8 cellular contexts compared by ENCODE assay signal in genomic region chr20:11891081-11891826, GRCh38. TPM values are rescaled to one million over a fixed set of nuclear protein-coding genes. Genes with fewer than 3 reads are reported as not detected.
DNase-seq lines count a peak whose midpoint lies in the region; ATAC-seq and TF ChIP-seq lines count a peak whose summit lies in the region.

No MANE protein-coding gene starts in this region.

- H3K4me1 ChIP-seq in liver (ENCODE audit: control insufficient read depth in 4 of 4, insufficient read depth in 4 of 4, low read length in 3 of 4) = peaks cover 0 to 18% (median 11%) of the 10 kb centered on the region in 4 donors

- ATAC-seq in GM19324 (IDR thresholded peaks at IDR 0.05; ENCODE audit: low FRiP score, unreplicated experiment) = peak; percentile 37
- ATAC-seq in stimulated activated naive B cell treated with anti-CD40 and anti-IgM and Interleukin-4, amounts not matched to agents 10 μg/mL and 1 μg/mL and 100 μg/mL, for 72 hours (replicated peaks) = peak; percentile 49 to 52
- ATAC-seq in GM21515 (IDR thresholded peaks at IDR 0.05; ENCODE audit: unreplicated experiment) = no peak

- peak overlapping the region; percentile 80 for H3K4me3 Mint-ChIP-seq in dendritic cell treated with granulocyte-macrophage colony-stimulating factor and Interleukin-4, amounts not matched to agents 40 ng/mL and 50 ng/mL, for 4 days
- H3K4me3 Mint-ChIP-seq in stimulated activated naive B cell treated with anti-CD40 and anti-IgM and Interleukin-4, amounts not matched to agents 10 μg/mL and 1 μg/mL and 100 μg/mL, for 72 hours = peak overlapping the region; percentile 81 to 82

- peak; percentile 53 for DNase-seq in HT1080 (ENCODE audit: low read depth)
- peak; percentile 57 for DNase-seq in SK-N-DZ (ENCODE audit: low spot score)
- peak; percentile 6 for DNase-seq in stimulated activated naive B cell treated with anti-CD40 and anti-IgM and Interleukin-4, amounts not matched to agents 10 μg/mL and 1 μg/mL and 100 μg/mL, for 72 hours

- intact Hi-C loops in dendritic cell treated with granulocyte-macrophage colony-stimulating factor and Interleukin-4, amounts not matched to agents 40 ng/mL and 50 ng/mL, for 4 days (cut with micrococcal nuclease) = no loop called here

- H3K4me1 Mint-ChIP-seq in dendritic cell treated with granulocyte-macrophage colony-stimulating factor and Interleukin-4, amounts not matched to agents 40 ng/mL and 50 ng/mL, for 4 days (ENCODE audit: low read depth) = peaks cover 23% of the 10 kb centered on the region
- peaks cover 7 to 27% of the 10 kb centered on the region in 2 donors for H3K4me1 Mint-ChIP-seq in stimulated activated naive B cell treated with anti-CD40 and anti-IgM and Interleukin-4, amounts not matched to agents 10 μg/mL and 1 μg/mL and 100 μg/mL, for 72 hours

- H3K36me3 Mint-ChIP-seq in dendritic cell treated with granulocyte-macrophage colony-stimulating factor and Interleukin-4, amounts not matched to agents 40 ng/mL and 50 ng/mL, for 4 days (ENCODE audit: low read depth) = no peaks in the 10 kb centered on the region
- no peaks in the 10 kb centered on the region for H3K36me3 Mint-ChIP-seq in stimulated activated naive B cell treated with anti-CD40 and anti-IgM and Interleukin-4, amounts not matched to agents 10 μg/mL and 1 μg/mL and 100 μg/mL, for 72 hours

- peaks cover 9% of the 10 kb centered on the region for H3K9me3 Mint-ChIP-seq in dendritic cell treated with granulocyte-macrophage colony-stimulating factor and Interleukin-4, amounts not matched to agents 40 ng/mL and 50 ng/mL, for 4 days
- no peaks in the 10 kb centered on the region for H3K9me3 Mint-ChIP-seq in stimulated activated naive B cell treated with anti-CD40 and anti-IgM and Interleukin-4, amounts not matched to agents 10 μg/mL and 1 μg/mL and 100 μg/mL, for 72 hours

- H3K27ac Mint-ChIP-seq in dendritic cell treated with granulocyte-macrophage colony-stimulating factor and Interleukin-4, amounts not matched to agents 40 ng/mL and 50 ng/mL, for 4 days = peak overlapping the region; percentile 79
- H3K27ac Mint-ChIP-seq in stimulated activated naive B cell treated with anti-CD40 and anti-IgM and Interleukin-4, amounts not matched to agents 10 μg/mL and 1 μg/mL and 100 μg/mL, for 72 hours = peak overlapping the region; percentile 37

- peak overlapping the region; percentile 79 to 98 (median 84) for H3K4me3 ChIP-seq in liver (ENCODE audit: low read depth in 1 of 3, low read length in 3 of 3)

- no peak for TF ChIP-seq CTCF in C4-2B (conservative IDR thresholded peaks at IDR 0.05)
- no peak for TF ChIP-seq CTCF in liver (IDR thresholded peaks at IDR 0.05; ENCODE audit: low read depth, low read length, missing input control)

- H3K27me3 Mint-ChIP-seq in dendritic cell treated with granulocyte-macrophage colony-stimulating factor and Interleukin-4, amounts not matched to agents 40 ng/mL and 50 ng/mL, for 4 days = peaks cover 11% of the 10 kb centered on the region
- H3K27me3 Mint-ChIP-seq in stimulated activated naive B cell treated with anti-CD40 and anti-IgM and Interleukin-4, amounts not matched to agents 10 μg/mL and 1 μg/mL and 100 μg/mL, for 72 hours = peaks cover 6 to 12% of the 10 kb centered on the region in 2 donors

- WGBS in liver = under 1% methylated on average over 73 of the region's 73 CpGs

- no peaks in the 10 kb centered on the region for H3K27me3 ChIP-seq in liver (ENCODE audit: control insufficient read depth in 4 of 4, insufficient read depth in 4 of 4, low read length in 3 of 4)

- no peaks in the 10 kb centered on the region for H3K36me3 ChIP-seq in liver (ENCODE audit: control insufficient read depth in 4 of 4, insufficient read depth in 3 of 4, low read depth in 1 of 4, low read length in 3 of 4)

- peak overlapping the region; percentile 60 to 79 for H3K9ac ChIP-seq in liver (ENCODE audit: low read depth in 1 of 2, low read length in 2 of 2)

- TF ChIP-seq RAD21 in liver (IDR thresholded peaks at IDR 0.05) = no peak

- H3K27ac ChIP-seq in C4-2B = peak overlapping the region; percentile 79
- H3K27ac ChIP-seq in liver (ENCODE audit: low read depth in 1 of 2, low read length in 2 of 2) = peak overlapping the region; percentile 78 to 88

- H3K9me3 ChIP-seq in liver (ENCODE audit: control insufficient read depth in 4 of 4, low read length in 3 of 4) = no peaks in the 10 kb centered on the region

TF ChIP-seq in liver, 16 proteins besides CTCF, POLR2A, EP300 and RAD21:
- TF ChIP-seq MAX (IDR thresholded peaks at IDR 0.05) (no peak), EGR1 (IDR thresholded peaks at IDR 0.05; ENCODE audit: low read depth in 2 of 2) (peak in 1 of 2 donors; percentile 30)

RNA-seq across cellular contexts. Expression of gene BTBD3, which starts 26.4 kb away (rescaled TPM):
- total RNA-seq in HT1080 (2014; rRNA removed; shearing (Covaris generic)) = 22.2 and 32.1 TPM in 2 replicates
- 30.4 and 34.6 TPM in 2 replicates for polyA plus RNA-seq in HT1080 (2015; cell fraction: cytosol; rRNA removed)
- polyA plus RNA-seq in HT1080 (2015; cell fraction: nucleus; rRNA removed) = 25.1 and 33.2 TPM in 2 replicates
- 25.0 and 29.8 TPM in 2 replicates for polyA plus RNA-seq in SK-N-DZ (2014; cell fraction: cytosol; rRNA removed)
- 30.6 and 35.9 TPM in 2 replicates for polyA plus RNA-seq in SK-N-DZ (2014; cell fraction: nucleus; rRNA removed)
- 10 to 100 TPM; 12.6 to 13.1 TPM for total RNA-seq in liver
- 1 to 10 TPM; 3.0 to 4.3 TPM for polyA plus RNA-seq in liver

Comparison
In these comparisons a context has a peak if more than half of its experiments do, and no peak if none do; other contexts are left out.
1. DNase-seq: peak in every context shown above with its lines; median percentile 57 in SK-N-DZ; 53 in HT1080; 6 in stimulated activated naive B cell treated with anti-CD40 and anti-IgM and Interleukin-4, amounts not matched to agents 10 μg/mL and 1 μg/mL and 100 μg/mL, for 72 hours.